Comparison of ENCODE assay signal across 14 cellular contexts in genomic region chr2:120528051-120528692, GRCh38.
"Had no signal": no experiment of that assay in that cellular context is flagged by ENCODE, and none has a peak within 500 bp of the region (broad histone marks: within the 10 kb centered on the region; RNA-seq: fewer than 3 reads in every experiment).

No MANE protein-coding gene starts in this region.

- H3K9ac ChIP-seq: neural progenitor cell had no signal

- H3K4me3 ChIP-seq: colonic mucosa, gastrocnemius medialis, heart right ventricle, left lung, neural progenitor cell, pancreas, skin epidermis, vagina had no signal

- H3K36me3 Mint-ChIP-seq: neural progenitor cell had no signal

- H3K27ac Mint-ChIP-seq: activated CD4-positive, alpha-beta T cell treated with anti-CD3 and anti-CD28 coated beads, Interleukin-2, amount 10 ng/mL, durations not matched to agents 24 days and 14 days; neural progenitor cell had no signal

- H3K4me1 ChIP-seq: colonic mucosa, left lung, pancreas had no signal

- H3K4me2 ChIP-seq: neural progenitor cell had no signal

- H3K4me1 Mint-ChIP-seq: activated CD4-positive, alpha-beta T cell treated with anti-CD3 and anti-CD28 coated beads, Interleukin-2, amount 10 ng/mL, durations not matched to agents 24 days and 14 days had no signal

- DNase-seq: activated CD4-positive, alpha-beta T cell treated with anti-CD3 and anti-CD28 coated beads, Interleukin-2, amount 10 ng/mL, durations not matched to agents 24 days and 14 days; activated naive CD4-positive, alpha-beta T cell treated with Interleukin-2 at 50 U/mL for 16 hours; colonic mucosa; gastrocnemius medialis; heart right ventricle; islet precursor cell; left lung; mesenchymal stem cell; pancreas; T1000 had no signal

- H3K27ac ChIP-seq: colonic mucosa, heart right ventricle, left lung, neural progenitor cell, pancreas, skin epidermis, vagina, VCaP had no signal

- H3K27me3 ChIP-seq: colonic mucosa, gastrocnemius medialis, pancreas, vagina had no signal

- H3K36me3 ChIP-seq: colonic mucosa, gastrocnemius medialis, heart right ventricle, left lung, neural progenitor cell, pancreas, vagina had no signal

- ATAC-seq: gastrocnemius medialis, left lung, pancreas had no signal

- H3K9me3 Mint-ChIP-seq: activated CD4-positive, alpha-beta T cell treated with anti-CD3 and anti-CD28 coated beads, Interleukin-2, amount 10 ng/mL, durations not matched to agents 24 days and 14 days had no signal

- H3K4me3 Mint-ChIP-seq: activated CD4-positive, alpha-beta T cell treated with anti-CD3 and anti-CD28 coated beads, Interleukin-2, amount 10 ng/mL, durations not matched to agents 24 days and 14 days; neural progenitor cell had no signal
